1 cellular context compared by ENCODE assay signal in genomic region chr9:137588311-137588710, GRCh38.
TF ChIP-seq lines count a peak whose summit lies in the region.

No MANE protein-coding gene starts in this region.

TF ChIP-seq in H1, 55 proteins besides CTCF, POLR2A, EP300 and RAD21:
- no peak for TF ChIP-seq SIN3A (conservative IDR thresholded peaks at IDR 0.05 in 1 of 2, IDR thresholded peaks at IDR 0.05 in 1 of 2; ENCODE audit: low read depth in 1 of 2, low read length in 2 of 2)
- TF ChIP-seq EGR1 (IDR thresholded peaks at IDR 0.05; ENCODE audit: borderline replicate concordance, low read depth, low read length), result no peak
- TF ChIP-seq, protein P1, sequence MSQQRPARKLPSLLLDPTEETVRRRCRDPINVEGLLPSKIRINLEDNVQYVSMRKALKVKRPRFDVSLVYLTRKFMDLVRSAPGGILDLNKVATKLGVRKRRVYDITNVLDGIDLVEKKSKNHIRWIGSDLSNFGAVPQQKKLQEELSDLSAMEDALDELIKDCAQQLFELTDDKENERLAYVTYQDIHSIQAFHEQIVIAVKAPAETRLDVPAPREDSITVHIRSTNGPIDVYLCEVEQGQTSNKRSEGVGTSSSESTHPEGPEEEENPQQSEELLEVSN (IDR thresholded peaks at IDR 0.05), result no peak
- TF ChIP-seq RNF2 (IDR thresholded peaks at IDR 0.05; ENCODE audit: borderline replicate concordance, low read depth, low read length, missing control alignments, poor library complexity, severe bottlenecking), result no peak
- TF ChIP-seq RFX5 (IDR thresholded peaks at IDR 0.05; ENCODE audit: borderline replicate concordance, low read depth, low read length), result no peak
- TF ChIP-seq ZNF274 (IDR thresholded peaks at IDR 0.05; ENCODE audit: borderline replicate concordance, extremely low read depth, low read length), result no peak
- no peak for TF ChIP-seq HDAC6 (IDR thresholded peaks at IDR 0.05; ENCODE audit: low read depth, low read length)
- TF ChIP-seq BCL11A (IDR thresholded peaks at IDR 0.05; ENCODE audit: low read depth in 2 of 2, low read length in 2 of 2), result no peak
- no peak for TF ChIP-seq GABPA (IDR thresholded peaks at IDR 0.05; ENCODE audit: borderline replicate concordance, insufficient read depth, low read length)
- TF ChIP-seq TAF1 (IDR thresholded peaks at IDR 0.05; ENCODE audit: low read depth, low read length), result no peak
- no peak for TF ChIP-seq YY1 (IDR thresholded peaks at IDR 0.05; ENCODE audit: low read depth, low read length)
- TF ChIP-seq MAX (IDR thresholded peaks at IDR 0.05), result no peak
- TF ChIP-seq CHD7 (IDR thresholded peaks at IDR 0.05; ENCODE audit: insufficient replicate concordance, low read length), result no peak
- no peak for TF ChIP-seq CEBPB (IDR thresholded peaks at IDR 0.05; ENCODE audit: low read depth, low read length)
- TF ChIP-seq KDM4A (IDR thresholded peaks at IDR 0.05; ENCODE audit: low read depth, low read length, severe bottlenecking), result no peak
- no peak for TF ChIP-seq CHD1 (IDR thresholded peaks at IDR 0.05; ENCODE audit: low read depth, low read length)
- TF ChIP-seq JUN (IDR thresholded peaks at IDR 0.05; ENCODE audit: low read depth, low read length), result no peak
- TF ChIP-seq RXRA (IDR thresholded peaks at IDR 0.05; ENCODE audit: insufficient read depth, low read depth, low read length), result no peak
- no peak for TF ChIP-seq MAFK (IDR thresholded peaks at IDR 0.05; ENCODE audit: low read depth, low read length)
- no peak for TF ChIP-seq KDM5A (IDR thresholded peaks at IDR 0.05; ENCODE audit: low read length)
